13 cellular contexts compared by ENCODE assay signal in genomic region chr16:57634171-57634570, GRCh38. TPM values are rescaled to one million over a fixed set of nuclear protein-coding genes. Genes with fewer than 3 reads are reported as not detected.
DNase-seq lines count a peak whose midpoint lies in the region; ATAC-seq and TF ChIP-seq lines count a peak whose summit lies in the region.
"Had no signal": no experiment of that assay in that cellular context is flagged by ENCODE, and none has a peak within 500 bp of the region (broad histone marks: within the 10 kb centered on the region; RNA-seq: fewer than 3 reads in every experiment).

No MANE protein-coding gene starts in this region.

- intact Hi-C loops in CD14-positive monocyte (cut with micrococcal nuclease), result no loop called here

- H3K36me3 Mint-ChIP-seq in stimulated activated effector memory CD8-positive, alpha-beta T cell treated with anti-CD3 and anti-CD28 coated beads, Interleukin-12 subunit alpha, Interleukin-12 subunit beta, amount 100 ng/mL, for 72 hours, result peaks cover 46% of the 10 kb centered on the region
- H3K36me3 Mint-ChIP-seq in CD14-positive monocyte, result no peaks in the 10 kb centered on the region

- no peak for TF ChIP-seq CTCF in CD14-positive monocyte (IDR thresholded peaks at IDR 0.05)

- DNase-seq in EL (peak; percentile 81), RPMI7951 (ENCODE audit: low read depth) (peak; percentile 90), foreskin melanocyte (peak; percentile 95), CD14-positive monocyte (ENCODE audit: low spot score) (no peak), cortex of kidney (lab: John Stamatoyannopoulos, UW) (no peak), NOMO-1 treated with DMSO at 0.1 percent for 48 hours (lab: John Stamatoyannopoulos, UW; ENCODE audit: unreplicated experiment) (no peak)
- DNase-seq in stimulated activated effector memory CD8-positive, alpha-beta T cell treated with anti-CD3 and anti-CD28 coated beads, Interleukin-12 subunit alpha, Interleukin-12 subunit beta, amount 100 ng/mL, for 72 hours (ENCODE audit: low spot score in 2 of 2), result no peak
- DNase-seq: activated CD4-positive, alpha-beta T cell treated with anti-CD3 and anti-CD28 coated beads, Interleukin-2, amount 50 U/mL, for 1 hour; left cardiac atrium; NCI-H2029; nephron progenitor cell; T-helper 17 cell had no signal

- H3K4me1 Mint-ChIP-seq in stimulated activated effector memory CD8-positive, alpha-beta T cell treated with anti-CD3 and anti-CD28 coated beads, Interleukin-12 subunit alpha, Interleukin-12 subunit beta, amount 100 ng/mL, for 72 hours, result peaks cover 38% of the 10 kb centered on the region
- peaks cover 13% of the 10 kb centered on the region for H3K4me1 Mint-ChIP-seq in CD14-positive monocyte

- no peaks in the 10 kb centered on the region for H3K9me3 Mint-ChIP-seq in stimulated activated effector memory CD8-positive, alpha-beta T cell treated with anti-CD3 and anti-CD28 coated beads, Interleukin-12 subunit alpha, Interleukin-12 subunit beta, amount 100 ng/mL, for 72 hours
- H3K9me3 Mint-ChIP-seq in CD14-positive monocyte, result peaks cover 0 to 3% (median 0%) of the 10 kb centered on the region in 7 donors
- H3K9me3 Mint-ChIP-seq: nephron progenitor cell had no signal

- peaks cover 45 to 74% (median 46%) of the 10 kb centered on the region in 3 donors for H3K27me3 Mint-ChIP-seq in CD14-positive monocyte (ENCODE audit: low read depth in 3 of 3)

- H3K4me3 Mint-ChIP-seq in stimulated activated effector memory CD8-positive, alpha-beta T cell treated with anti-CD3 and anti-CD28 coated beads, Interleukin-12 subunit alpha, Interleukin-12 subunit beta, amount 100 ng/mL, for 72 hours, result no peak overlapping the region
- no peak overlapping the region for H3K4me3 Mint-ChIP-seq in CD14-positive monocyte
- H3K4me3 Mint-ChIP-seq: nephron progenitor cell, T-helper 17 cell had no signal

- peak; percentile 67 for ATAC-seq in stimulated activated effector memory CD8-positive, alpha-beta T cell treated with anti-CD3 and anti-CD28 coated beads, Interleukin-12 subunit alpha, Interleukin-12 subunit beta, amount 100 ng/mL, for 72 hours
- ATAC-seq in HG03135 (IDR thresholded peaks at IDR 0.05; ENCODE audit: unreplicated experiment), result no peak
- ATAC-seq: T-helper 17 cell had no signal

- H3K27ac Mint-ChIP-seq in stimulated activated effector memory CD8-positive, alpha-beta T cell treated with anti-CD3 and anti-CD28 coated beads, Interleukin-12 subunit alpha, Interleukin-12 subunit beta, amount 100 ng/mL, for 72 hours, result peak overlapping the region; percentile 29
- no peak overlapping the region for H3K27ac Mint-ChIP-seq in CD14-positive monocyte
- H3K27ac Mint-ChIP-seq: nephron progenitor cell, T-helper 17 cell had no signal

RNA-seq across cellular contexts. Expression of gene ADGRG1, which starts 5.7 kb away (rescaled TPM):
- total RNA-seq in RPMI7951 (2014; rRNA removed; shearing (Covaris generic)), result 3.7 and 9.8 TPM in 2 replicates
- polyA plus RNA-seq in CD14-positive monocyte, result under 1 TPM; 0.08 to 0.39 TPM

RNA-seq across cellular contexts. Expression of gene ADGRG3, which starts 33.9 kb away (rescaled TPM):
- total RNA-seq in RPMI7951 (2014; rRNA removed; shearing (Covaris generic)), result not detected in 2 replicates
- polyA plus RNA-seq in CD14-positive monocyte, result under 1 TPM in 1 of 2 donors, not detected in 1; 0.41 TPM

Comparison
In these comparisons a context has a peak if more than half of its experiments do, and no peak if none do; other contexts are left out.
1. DNase-seq: peak in EL (single experiment), RPMI7951 (single experiment) and foreskin melanocyte (single experiment); none in stimulated activated effector memory CD8-positive, alpha-beta T cell treated with anti-CD3 and anti-CD28 coated beads, Interleukin-12 subunit alpha, Interleukin-12 subunit beta, amount 100 ng/mL, for 72 hours (0 of 2), CD14-positive monocyte (single experiment), cortex of kidney (single experiment) and NOMO-1 treated with DMSO at 0.1 percent for 48 hours (single experiment).